In the genomic region with DNA sequence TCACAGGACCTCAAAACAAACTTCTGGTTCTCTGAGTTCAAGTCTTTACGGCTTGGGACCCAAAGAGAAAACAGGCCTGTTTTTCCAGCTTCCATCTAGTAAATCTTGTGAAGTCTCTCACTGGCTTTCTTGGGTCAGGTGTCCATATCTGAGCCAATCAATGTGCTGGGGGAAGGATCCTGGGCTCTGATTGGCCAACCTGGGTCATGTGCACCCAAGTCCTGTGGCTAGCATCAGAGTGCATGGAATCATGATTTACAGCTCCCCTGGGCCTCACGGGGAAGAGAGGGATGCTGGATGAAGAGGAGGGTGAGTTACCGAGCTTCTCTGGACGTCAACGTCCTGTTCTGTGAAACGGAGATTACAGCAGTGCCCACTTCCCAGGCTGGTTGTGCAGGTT, we compare ENCODE assay signal across 13 cellular contexts. TPM values are rescaled to one million over a fixed set of nuclear protein-coding genes. Genes with fewer than 3 reads are reported as not detected.
DNase-seq lines count a peak whose midpoint lies in the region; ATAC-seq and TF ChIP-seq lines count a peak whose summit lies in the region.
"Had no signal": no experiment of that assay in that cellular context is flagged by ENCODE, and none has a peak within 500 bp of the region (broad histone marks: within the 10 kb centered on the region; RNA-seq: fewer than 3 reads in every experiment).

No MANE protein-coding gene starts in this region.

- H3K27ac ChIP-seq in SU-DHL-6 (ENCODE audit: low read depth, low read length) (no peak overlapping the region), vagina (no peak overlapping the region)
- H3K27ac ChIP-seq: left lung had no signal

- CTCF ChIA-PET in activated naive CD4-positive, alpha-beta T cell treated with anti-CD3 and anti-CD28 coated beads, Interleukin-2, amount 10 ng/mL, durations not matched to agents 7 days and 5 days (lab: Charles Lee) = interaction anchor here (1.4 to 13.7 kb wide), 5 partner anchors 7 to 271 kb away, joined by 3 to 173 read pairs (median 17); no protein-coding TSS in a partner anchor

- H4K20me1 ChIP-seq in SU-DHL-6 (ENCODE audit: low read depth, low read length) = no peaks in the 10 kb centered on the region

- H3K4me3 ChIP-seq in SU-DHL-6 (ENCODE audit: insufficient read depth, low read length, poor library complexity, severe bottlenecking) (no peak overlapping the region), vagina (no peak overlapping the region)
- H3K4me3 ChIP-seq: left lung had no signal

- H2AFZ ChIP-seq in SU-DHL-6 (ENCODE audit: low read depth, low read length, severe bottlenecking) = peak overlapping the region; percentile 47

- H3K9me3 ChIP-seq in SU-DHL-6 (ENCODE audit: insufficient read depth, low read length) (no peaks in the 10 kb centered on the region), vagina (no peaks in the 10 kb centered on the region)
- H3K9me3 ChIP-seq: left lung had no signal

- H3K9me3 Mint-ChIP-seq in activated naive CD4-positive, alpha-beta T cell treated with anti-CD3 and anti-CD28 coated beads, Interleukin-2, amount 10 ng/mL, durations not matched to agents 7 days and 5 days = no peaks in the 10 kb centered on the region

- no peak for TF ChIP-seq POLR2A in vagina (IDR thresholded peaks at IDR 0.05)

- no peaks in the 10 kb centered on the region for H3K79me2 ChIP-seq in SU-DHL-6 (ENCODE audit: insufficient read depth, low read length)

- H3K27me3 ChIP-seq in SU-DHL-6 (ENCODE audit: low read length) = 0 out of 2 replicates have a peak, but pooled peaks cover 4% of the 10 kb centered on the region
- no peaks in the 10 kb centered on the region for H3K27me3 ChIP-seq in vagina

- H3K4me2 ChIP-seq in SU-DHL-6 (ENCODE audit: low read depth, low read length, poor library complexity, severe bottlenecking) = no peak overlapping the region

- ATAC-seq in GM21528 (IDR thresholded peaks at IDR 0.05; ENCODE audit: low FRiP score, unreplicated experiment) = no peak
- ATAC-seq: left lung had no signal

- H3K36me3 ChIP-seq in SU-DHL-6 (ENCODE audit: low read length) (no peaks in the 10 kb centered on the region), vagina (no peaks in the 10 kb centered on the region)
- H3K36me3 ChIP-seq: left lung had no signal

- H3K9me2 ChIP-seq in SU-DHL-6 (replicated peaks; ENCODE audit: insufficient read depth, low read length) = no peaks in the 10 kb centered on the region

- intact Hi-C loops in vagina (cut with DNase I) = no loop called here

- H3K4me3 Mint-ChIP-seq in activated naive CD4-positive, alpha-beta T cell treated with anti-CD3 and anti-CD28 coated beads, Interleukin-2, amount 10 ng/mL, durations not matched to agents 7 days and 5 days = no peak overlapping the region
- H3K4me3 Mint-ChIP-seq: CD8-positive, alpha-beta memory T cell had no signal

- TF ChIP-seq CTCF in SU-DHL-6 (IDR thresholded peaks at IDR 0.05; ENCODE audit: insufficient read depth, low read length, poor library complexity, severe bottlenecking) (no peak), vagina (IDR thresholded peaks at IDR 0.05) (no peak)

- H3K4me1 ChIP-seq in vagina = no peaks in the 10 kb centered on the region

- H3K27ac Mint-ChIP-seq in activated naive CD4-positive, alpha-beta T cell treated with anti-CD3 and anti-CD28 coated beads, Interleukin-2, amount 10 ng/mL, durations not matched to agents 7 days and 5 days = no peak overlapping the region
- H3K27ac Mint-ChIP-seq: CD8-positive, alpha-beta memory T cell had no signal

- peaks cover 4% of the 10 kb centered on the region for H3K4me1 Mint-ChIP-seq in activated naive CD4-positive, alpha-beta T cell treated with anti-CD3 and anti-CD28 coated beads, Interleukin-2, amount 10 ng/mL, durations not matched to agents 7 days and 5 days

- no peaks in the 10 kb centered on the region for H3F3A ChIP-seq in SU-DHL-6 (ENCODE audit: insufficient read depth)

- H3K27me3 Mint-ChIP-seq in activated naive CD4-positive, alpha-beta T cell treated with anti-CD3 and anti-CD28 coated beads, Interleukin-2, amount 10 ng/mL, durations not matched to agents 7 days and 5 days = peaks cover 41% of the 10 kb centered on the region

- no peak overlapping the region for H3K9ac ChIP-seq in SU-DHL-6 (ENCODE audit: low read length)

- DNase-seq in EH (ENCODE audit: low read depth) = peak; percentile 42
- peak; percentile 42 for DNase-seq in HT1080 (ENCODE audit: low read depth)
- peak; percentile 32 for DNase-seq in iris pigment epithelial cell (ENCODE audit: low read depth)
- no peak for DNase-seq in vagina (ENCODE audit: extremely low spot score in 2 of 2)
- no peak for DNase-seq in activated naive CD4-positive, alpha-beta T cell treated with anti-CD3 and anti-CD28 coated beads, Interleukin-2, amount 10 ng/mL, durations not matched to agents 7 days and 5 days
- DNase-seq: CD8-positive, alpha-beta memory T cell; glutamatergic neuron; left lung; NCI-H1436; T-helper 1 cell had no signal

- no peaks in the 10 kb centered on the region for H3K36me3 Mint-ChIP-seq in activated naive CD4-positive, alpha-beta T cell treated with anti-CD3 and anti-CD28 coated beads, Interleukin-2, amount 10 ng/mL, durations not matched to agents 7 days and 5 days
- H3K36me3 Mint-ChIP-seq: CD8-positive, alpha-beta memory T cell had no signal

RNA-seq across cellular contexts. Expression of gene CXCL14, which starts 19.4 kb away (rescaled TPM):
- not detected in 2 replicates for total RNA-seq in HT1080 (2014; rRNA removed; shearing (Covaris generic))
- not detected in 2 replicates for polyA plus RNA-seq in HT1080 (2015; cell fraction: cytosol; rRNA removed)
- polyA plus RNA-seq in HT1080 (2015; cell fraction: nucleus; rRNA removed) = not detected in 2 replicates
- 62.1 TPM for total RNA-seq in vagina
- total RNA-seq: CD8-positive, alpha-beta memory T cell had no signal
- polyA plus RNA-seq: CD8-positive, alpha-beta memory T cell; neural cell had no signal

RNA-seq across cellular contexts. Expression of gene NEUROG1, which starts 23.6 kb away (rescaled TPM):
- not detected in 2 replicates for total RNA-seq in HT1080 (2014; rRNA removed; shearing (Covaris generic))
- not detected in 2 replicates for polyA plus RNA-seq in HT1080 (2015; cell fraction: cytosol; rRNA removed)
- not detected in 2 replicates for polyA plus RNA-seq in HT1080 (2015; cell fraction: nucleus; rRNA removed)
- not detected for total RNA-seq in vagina
- total RNA-seq: CD8-positive, alpha-beta memory T cell; left lung had no signal
- polyA plus RNA-seq: CD8-positive, alpha-beta memory T cell; neural cell had no signal

Comparison
In these comparisons a context has a peak if more than half of its experiments do, and no peak if none do; other contexts are left out.
1. DNase-seq: peak in EH (single experiment), HT1080 (single experiment) and iris pigment epithelial cell (single experiment); none in vagina (0 of 2) and activated naive CD4-positive, alpha-beta T cell treated with anti-CD3 and anti-CD28 coated beads, Interleukin-2, amount 10 ng/mL, durations not matched to agents 7 days and 5 days (single experiment).
2. RNA of gene CXCL14, which starts 19.4 kb away (total RNA-seq): 62.1 TPM in vagina (single experiment); not detected in HT1080; every median in the first group is over 10 times any median in the second.